In the genomic region with DNA sequence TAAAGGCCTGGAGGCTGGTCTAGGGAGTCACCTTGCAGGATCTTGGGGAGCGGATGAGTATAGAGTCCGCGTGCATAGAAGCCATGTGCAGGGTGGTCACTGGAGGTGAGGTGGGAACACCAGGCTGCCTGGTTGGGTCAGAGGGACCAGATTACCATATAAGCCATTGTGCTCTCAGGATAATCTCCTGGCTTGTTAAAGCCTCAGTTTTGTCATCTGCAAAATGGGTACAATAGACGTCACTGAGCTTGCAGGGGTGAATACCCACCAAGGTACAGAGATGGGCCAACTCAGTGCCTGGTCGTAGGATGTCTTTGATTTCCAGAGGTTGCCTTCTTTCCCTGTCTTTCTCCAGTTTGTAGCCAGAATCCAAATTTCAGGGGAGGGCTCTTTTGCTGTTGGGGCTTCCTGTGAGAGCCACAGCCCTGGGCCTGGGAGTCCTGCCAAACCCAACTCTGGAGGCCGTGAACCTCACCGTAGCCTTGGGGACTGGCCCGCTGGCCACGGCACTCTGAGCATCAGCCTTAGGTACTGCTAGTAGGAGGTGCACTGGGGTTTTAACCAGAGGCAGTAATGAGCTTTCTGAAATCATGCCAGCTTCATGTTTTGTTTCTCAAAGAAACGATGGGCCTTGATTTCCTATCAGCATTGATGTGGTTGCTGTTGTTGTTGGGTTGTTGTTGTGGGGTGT, we compare ENCODE assay signal across 11 cellular contexts. TPM values are rescaled to one million over a fixed set of nuclear protein-coding genes. Genes with fewer than 3 reads are reported as not detected.
DNase-seq lines count a peak whose midpoint lies in the region; ATAC-seq and TF ChIP-seq lines count a peak whose summit lies in the region.
"Had no signal": no experiment of that assay in that cellular context is flagged by ENCODE, and none has a peak within 500 bp of the region (broad histone marks: within the 10 kb centered on the region; RNA-seq: fewer than 3 reads in every experiment).

No MANE protein-coding gene starts in this region.

- peak overlapping the region; percentile 42 for H3K27ac ChIP-seq in suprapubic skin
- H3K27ac ChIP-seq: 22Rv1, SJSA1 had no signal

- peaks cover 98% of the 10 kb centered on the region for H3K4me1 ChIP-seq in suprapubic skin

- TF ChIP-seq EP300 in suprapubic skin (IDR thresholded peaks at IDR 0.05), result no peak

- no peak for TF ChIP-seq CTCF in suprapubic skin (IDR thresholded peaks at IDR 0.05)

- peak; percentile 31 for DNase-seq in DMS 273 (lab: John Stamatoyannopoulos, UW; ENCODE audit: unreplicated experiment)
- no peak for DNase-seq in DMS 273 treated with DMSO at 0.1 percent for 48 hours (lab: John Stamatoyannopoulos, UW)
- DNase-seq in astrocyte of the hippocampus (ENCODE audit: low read depth, low spot score), result peak; percentile 79
- DNase-seq in kidney tubule cell (ENCODE audit: low spot score), result peak; percentile 35
- DNase-seq in suprapubic skin (ENCODE audit: low spot score in 2 of 2), result no peak
- DNase-seq in NCI-H2171 treated with DMSO at 0.1 percent for 48 hours (lab: John Stamatoyannopoulos, UW), result no peak
- DNase-seq: cortex of kidney had no signal

- WGBS in suprapubic skin, result 46% methylated on average over 9 of the region's 10 CpGs

- TF ChIP-seq POLR2A in suprapubic skin (IDR thresholded peaks at IDR 0.05), result no peak

- ATAC-seq in GM19328 (IDR thresholded peaks at IDR 0.05; ENCODE audit: unreplicated experiment) (no peak), HG02885 (IDR thresholded peaks at IDR 0.05; ENCODE audit: poor library complexity, unreplicated experiment) (no peak)

- no peaks in the 10 kb centered on the region for H3K27me3 ChIP-seq in suprapubic skin
- H3K27me3 ChIP-seq: SJSA1 had no signal

- H3K4me3 ChIP-seq in suprapubic skin, result no peak overlapping the region
- H3K4me3 ChIP-seq: SJSA1 had no signal

- H3K9me3 ChIP-seq in suprapubic skin, result no peaks in the 10 kb centered on the region
- H3K9me3 ChIP-seq: SJSA1 had no signal

- no peaks in the 10 kb centered on the region for H3K36me3 ChIP-seq in suprapubic skin

RNA-seq across cellular contexts. Expression of a gene that starts 35.6 kb away (rescaled TPM):
- 100 to 1,000 TPM in 1 of 4 donors, 10 to 100 TPM in 3; 71.9 to 104 (median 79.5) TPM for total RNA-seq in suprapubic skin

Comparison
In these comparisons a context has a peak if more than half of its experiments do, and no peak if none do; other contexts are left out.
1. DNase-seq: peak in DMS 273 (single experiment), astrocyte of the hippocampus (single experiment) and kidney tubule cell (single experiment); none in DMS 273 treated with DMSO at 0.1 percent for 48 hours (single experiment), suprapubic skin (0 of 2) and NCI-H2171 treated with DMSO at 0.1 percent for 48 hours (single experiment).